In the genomic region with DNA sequence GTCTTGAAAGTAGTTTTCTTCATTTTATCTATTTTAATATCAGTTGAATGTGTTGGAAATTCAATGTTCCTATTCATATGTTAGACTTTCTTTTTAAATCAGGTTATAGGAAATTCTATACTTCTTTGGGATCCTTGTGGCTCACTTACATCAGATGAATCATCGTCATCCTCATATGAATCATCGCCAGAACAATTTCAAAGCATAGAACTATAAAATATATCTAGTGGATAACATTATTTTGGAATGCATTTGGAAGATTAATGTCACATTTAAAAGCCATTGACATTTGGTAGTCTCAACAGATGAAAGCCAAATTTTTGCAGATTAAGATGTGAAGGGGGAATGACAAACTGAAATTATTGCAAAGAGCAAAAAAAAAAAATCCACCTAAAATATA, we compare ENCODE assay signal across 2 cellular contexts.
TF ChIP-seq lines count a peak whose summit lies in the region.

No MANE protein-coding gene starts in this region.

TF ChIP-seq in HCT116, 20 proteins besides CTCF, POLR2A, EP300 and RAD21 (continued from another document):
- TF ChIP-seq, protein P1, sequence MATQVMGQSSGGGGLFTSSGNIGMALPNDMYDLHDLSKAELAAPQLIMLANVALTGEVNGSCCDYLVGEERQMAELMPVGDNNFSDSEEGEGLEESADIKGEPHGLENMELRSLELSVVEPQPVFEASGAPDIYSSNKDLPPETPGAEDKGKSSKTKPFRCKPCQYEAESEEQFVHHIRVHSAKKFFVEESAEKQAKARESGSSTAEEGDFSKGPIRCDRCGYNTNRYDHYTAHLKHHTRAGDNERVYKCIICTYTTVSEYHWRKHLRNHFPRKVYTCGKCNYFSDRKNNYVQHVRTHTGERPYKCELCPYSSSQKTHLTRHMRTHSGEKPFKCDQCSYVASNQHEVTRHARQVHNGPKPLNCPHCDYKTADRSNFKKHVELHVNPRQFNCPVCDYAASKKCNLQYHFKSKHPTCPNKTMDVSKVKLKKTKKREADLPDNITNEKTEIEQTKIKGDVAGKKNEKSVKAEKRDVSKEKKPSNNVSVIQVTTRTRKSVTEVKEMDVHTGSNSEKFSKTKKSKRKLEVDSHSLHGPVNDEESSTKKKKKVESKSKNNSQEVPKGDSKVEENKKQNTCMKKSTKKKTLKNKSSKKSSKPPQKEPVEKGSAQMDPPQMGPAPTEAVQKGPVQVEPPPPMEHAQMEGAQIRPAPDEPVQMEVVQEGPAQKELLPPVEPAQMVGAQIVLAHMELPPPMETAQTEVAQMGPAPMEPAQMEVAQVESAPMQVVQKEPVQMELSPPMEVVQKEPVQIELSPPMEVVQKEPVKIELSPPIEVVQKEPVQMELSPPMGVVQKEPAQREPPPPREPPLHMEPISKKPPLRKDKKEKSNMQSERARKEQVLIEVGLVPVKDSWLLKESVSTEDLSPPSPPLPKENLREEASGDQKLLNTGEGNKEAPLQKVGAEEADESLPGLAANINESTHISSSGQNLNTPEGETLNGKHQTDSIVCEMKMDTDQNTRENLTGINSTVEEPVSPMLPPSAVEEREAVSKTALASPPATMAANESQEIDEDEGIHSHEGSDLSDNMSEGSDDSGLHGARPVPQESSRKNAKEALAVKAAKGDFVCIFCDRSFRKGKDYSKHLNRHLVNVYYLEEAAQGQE (IDR thresholded peaks at IDR 0.05; ENCODE audit: low read depth), result no peak
- TF ChIP-seq POLR2AphosphoS5 (IDR thresholded peaks at IDR 0.05; ENCODE audit: low read depth, low read length) (no peak), JUND (IDR thresholded peaks at IDR 0.05) (peak; percentile 48; the same call in 1 of the 2 replicates), FOSL1 (IDR thresholded peaks at IDR 0.05; ENCODE audit: low read depth) (peak; percentile 62), SRF (IDR thresholded peaks at IDR 0.05; ENCODE audit: low read depth) (no peak)
- TF ChIP-seq, protein P2, sequence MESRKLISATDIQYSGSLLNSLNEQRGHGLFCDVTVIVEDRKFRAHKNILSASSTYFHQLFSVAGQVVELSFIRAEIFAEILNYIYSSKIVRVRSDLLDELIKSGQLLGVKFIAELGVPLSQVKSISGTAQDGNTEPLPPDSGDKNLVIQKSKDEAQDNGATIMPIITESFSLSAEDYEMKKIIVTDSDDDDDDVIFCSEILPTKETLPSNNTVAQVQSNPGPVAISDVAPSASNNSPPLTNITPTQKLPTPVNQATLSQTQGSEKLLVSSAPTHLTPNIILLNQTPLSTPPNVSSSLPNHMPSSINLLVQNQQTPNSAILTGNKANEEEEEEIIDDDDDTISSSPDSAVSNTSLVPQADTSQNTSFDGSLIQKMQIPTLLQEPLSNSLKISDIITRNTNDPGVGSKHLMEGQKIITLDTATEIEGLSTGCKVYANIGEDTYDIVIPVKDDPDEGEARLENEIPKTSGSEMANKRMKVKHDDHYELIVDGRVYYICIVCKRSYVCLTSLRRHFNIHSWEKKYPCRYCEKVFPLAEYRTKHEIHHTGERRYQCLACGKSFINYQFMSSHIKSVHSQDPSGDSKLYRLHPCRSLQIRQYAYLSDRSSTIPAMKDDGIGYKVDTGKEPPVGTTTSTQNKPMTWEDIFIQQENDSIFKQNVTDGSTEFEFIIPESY (IDR thresholded peaks at IDR 0.05; ENCODE audit: extremely low read depth, insufficient replicate concordance, low read length), result no peak
TF ChIP-seq in HCT116: peak in this region for 2.

TF ChIP-seq in SK-N-SH, 30 proteins besides CTCF, POLR2A, EP300 and RAD21 (continued from another document):
- TF ChIP-seq POLR2AphosphoS5 (IDR thresholded peaks at IDR 0.05; ENCODE audit: low read depth, low read length) (peak; percentile 25; the same call in 1 of the 2 replicates), TEAD4 (IDR thresholded peaks at IDR 0.05; ENCODE audit: borderline replicate concordance, insufficient read depth) (peak; percentile 42; the same call in 1 of the 2 replicates), TCF12 (IDR thresholded peaks at IDR 0.05) (peak; percentile 79), NRF1 (IDR thresholded peaks at IDR 0.05; ENCODE audit: low read depth, low read length) (no peak), FOSL2 (IDR thresholded peaks at IDR 0.05; ENCODE audit: borderline replicate concordance, low read depth) (peak; percentile 97), FOXJ3 (CRISPR knock-in tag; IDR thresholded peaks at IDR 0.05) (no peak), JUND (IDR thresholded peaks at IDR 0.05) (peak; percentile 94)
- TF ChIP-seq, protein P1 (IDR thresholded peaks at IDR 0.05; ENCODE audit: low read depth, low read length), result no peak
